10 cellular contexts compared by ENCODE assay signal in genomic region chr22:35995772-35996171, GRCh38. TPM values are rescaled to one million over a fixed set of nuclear protein-coding genes. Genes with fewer than 3 reads are reported as not detected.
DNase-seq lines count a peak whose midpoint lies in the region; ATAC-seq and TF ChIP-seq lines count a peak whose summit lies in the region.
"Had no signal": no experiment of that assay in that cellular context is flagged by ENCODE, and none has a peak within 500 bp of the region (broad histone marks: within the 10 kb centered on the region; RNA-seq: fewer than 3 reads in every experiment).

No MANE protein-coding gene starts in this region.

- in situ Hi-C loops in brain microvascular endothelial cell (cut with HindIII; ENCODE audit: low pct_ligation_motif_present, low sequenced_read_pairs) = no loop called here

- H3K27ac Mint-ChIP-seq in activated T-cell treated with anti-CD3 and anti-CD28 coated beads, Interleukin-2, amount 50 U/mL, for 72 hours = no peak overlapping the region

- H2AFZ ChIP-seq in smooth muscle cell (ENCODE audit: low read depth) = no peak overlapping the region

- no peaks in the 10 kb centered on the region for H3K9me3 Mint-ChIP-seq in activated T-cell treated with anti-CD3 and anti-CD28 coated beads, Interleukin-2, amount 50 U/mL, for 72 hours

- no peaks in the 10 kb centered on the region for H3K27me3 ChIP-seq in brain microvascular endothelial cell (replicated peaks)
- H3K27me3 ChIP-seq in smooth muscle cell (ENCODE audit: low read depth) = no peaks in the 10 kb centered on the region

- peak overlapping the region; percentile 45 for H3K9ac ChIP-seq in smooth muscle cell (ENCODE audit: low read depth)

- no peaks in the 10 kb centered on the region for H3K36me3 Mint-ChIP-seq in activated T-cell treated with anti-CD3 and anti-CD28 coated beads, Interleukin-2, amount 50 U/mL, for 72 hours (ENCODE audit: insufficient read depth in 2 of 2)

- no peaks in the 10 kb centered on the region for H3K9me3 ChIP-seq in smooth muscle cell (replicated peaks; ENCODE audit: low read depth)

- no peak for ATAC-seq in activated T-cell treated with anti-CD3 and anti-CD28 coated beads, Interleukin-2, amount 50 U/mL, for 72 hours (replicated peaks in 1 of 2)
- ATAC-seq in HG03442 (IDR thresholded peaks at IDR 0.05; ENCODE audit: unreplicated experiment) = no peak

- 2% methylated on average over 2 of the region's 2 CpGs for WGBS in smooth muscle cell (ENCODE audit: low lambda C conversion rate)

- peaks cover 73% of the 10 kb centered on the region for H3K79me2 ChIP-seq in smooth muscle cell (ENCODE audit: low read depth)

- H3K4me2 ChIP-seq in smooth muscle cell = peak overlapping the region; percentile 48

- no peaks in the 10 kb centered on the region for H3K27me3 Mint-ChIP-seq in activated T-cell treated with anti-CD3 and anti-CD28 coated beads, Interleukin-2, amount 50 U/mL, for 72 hours (ENCODE audit: low read depth)

- H3K4me1 Mint-ChIP-seq in activated T-cell treated with anti-CD3 and anti-CD28 coated beads, Interleukin-2, amount 50 U/mL, for 72 hours (ENCODE audit: low read depth) = no peaks in the 10 kb centered on the region

- H3K4me3 ChIP-seq in brain microvascular endothelial cell (ENCODE audit: low read depth, low read length) = no peak overlapping the region
- H3K4me3 ChIP-seq in smooth muscle cell = no peak overlapping the region

- H3K27ac ChIP-seq in brain microvascular endothelial cell (peak overlapping the region; percentile 46), smooth muscle cell (ENCODE audit: low read depth) (peak overlapping the region; percentile 88)

- peaks cover 72% of the 10 kb centered on the region for H4K20me1 ChIP-seq in smooth muscle cell (ENCODE audit: low read depth)

- H3K36me3 ChIP-seq in brain microvascular endothelial cell (replicated peaks) = no peaks in the 10 kb centered on the region
- no peaks in the 10 kb centered on the region for H3K36me3 ChIP-seq in smooth muscle cell (ENCODE audit: low read depth)

- no peak overlapping the region for H3K4me3 Mint-ChIP-seq in activated T-cell treated with anti-CD3 and anti-CD28 coated beads, Interleukin-2, amount 50 U/mL, for 72 hours

- DNase-seq in GOT3 (lab: John Stamatoyannopoulos, UW) (peak; percentile 20), brain microvascular endothelial cell (peak; percentile 88), islet precursor cell (peak; percentile 75), smooth muscle cell (lab: John Stamatoyannopoulos, UW; ENCODE audit: unreplicated experiment) (peak; percentile 19)
- no peak for DNase-seq in activated T-cell treated with anti-CD3 and anti-CD28 coated beads, Interleukin-2, amount 50 U/mL, for 72 hours
- DNase-seq in activated naive CD4-positive, alpha-beta T cell treated with anti-CD3 and anti-CD28 coated beads, Interleukin-2, amount 50 U/mL, for 16 hours = no peak
- DNase-seq in activated CD4-positive, CD25-positive, alpha-beta regulatory T cell treated with anti-CD3 and anti-CD28 coated beads, Interleukin-2, amount 50 U/mL, for 72 hours = no peak
- DNase-seq: activated CD4-positive, alpha-beta T cell treated with anti-CD3 and anti-CD28 coated beads for 4 hours; NCI-H187 had no signal

- H3K4me1 ChIP-seq in smooth muscle cell (ENCODE audit: low read depth) = peaks cover 7% of the 10 kb centered on the region

- no peak for TF ChIP-seq CTCF in brain microvascular endothelial cell (IDR thresholded peaks at IDR 0.05; ENCODE audit: low read depth, low read length, missing control alignments)
- no peak for TF ChIP-seq CTCF in smooth muscle cell (IDR thresholded peaks at IDR 0.05; ENCODE audit: borderline replicate concordance, insufficient read depth, poor library complexity, severe bottlenecking)

- peaks cover 32% of the 10 kb centered on the region for H3F3A ChIP-seq in smooth muscle cell (ENCODE audit: low read depth)

RNA-seq across cellular contexts. Expression of gene RBFOX2, which starts 32.9 kb away (rescaled TPM):
- total RNA-seq in smooth muscle cell = 144 and 168 TPM in 2 replicates
- polyA plus RNA-seq in smooth muscle cell = 128 and 151 TPM in 2 replicates
- total RNA-seq in activated T-cell treated with anti-CD3 and anti-CD28 coated beads, Interleukin-2, amount 50 U/mL, for 72 hours = 1 to 10 TPM; 2.3 to 4.4 TPM

Comparison
In these comparisons a context has a peak if more than half of its experiments do, and no peak if none do; other contexts are left out.
1. DNase-seq: peak in GOT3 (single experiment), brain microvascular endothelial cell (single experiment), islet precursor cell (single experiment) and smooth muscle cell (single experiment); none in activated T-cell treated with anti-CD3 and anti-CD28 coated beads, Interleukin-2, amount 50 U/mL, for 72 hours (0 of 2), activated naive CD4-positive, alpha-beta T cell treated with anti-CD3 and anti-CD28 coated beads, Interleukin-2, amount 50 U/mL, for 16 hours (single experiment) and activated CD4-positive, CD25-positive, alpha-beta regulatory T cell treated with anti-CD3 and anti-CD28 coated beads, Interleukin-2, amount 50 U/mL, for 72 hours (single experiment).
2. RNA of gene RBFOX2, which starts 32.9 kb away (total RNA-seq): 144 to 168 TPM in smooth muscle cell; 2.3 to 4.4 TPM in activated T-cell treated with anti-CD3 and anti-CD28 coated beads, Interleukin-2, amount 50 U/mL, for 72 hours; every median in the first group is over 10 times any median in the second.